ENCODE assay signal across 12 cellular contexts in genomic region chr4:136637071-136637777, GRCh38.
DNase-seq lines count a peak whose midpoint lies in the region; ATAC-seq lines count a peak whose summit lies in the region.
"Had no signal": no experiment of that assay in that cellular context is flagged by ENCODE, and none has a peak within 500 bp of the region (broad histone marks: within the 10 kb centered on the region; RNA-seq: fewer than 3 reads in every experiment).

No MANE protein-coding gene starts in this region.

- intact Hi-C loops in posterior vena cava (cut with DNase I): no loop called here

- no peaks in the 10 kb centered on the region for H3K36me3 Mint-ChIP-seq in T-helper 2 cell treated with Interferon-gamma antibody and Interleukin-4, amounts not matched to agents 5 μg/mL and 100 μg/mL, for 36 hours (ENCODE audit: low read depth)
- H3K36me3 Mint-ChIP-seq: naive thymus-derived CD8-positive, alpha-beta T cell had no signal

- no peaks in the 10 kb centered on the region for H3K9me3 Mint-ChIP-seq in T-helper 2 cell treated with Interferon-gamma antibody and Interleukin-4, amounts not matched to agents 5 μg/mL and 100 μg/mL, for 36 hours

- peak; percentile 12 for DNase-seq in NCI-H748 (lab: John Stamatoyannopoulos, UW; ENCODE audit: unreplicated experiment)
- DNase-seq in NCI-H748 treated with DMSO at 0.1 percent for 48 hours (lab: John Stamatoyannopoulos, UW): no peak
- DNase-seq in NAMALWA (ENCODE audit: low spot score): peak; percentile 39
- peak; percentile 45 for DNase-seq in dermis blood vessel endothelial cell
- peak; percentile 78 for DNase-seq in posterior vena cava (ENCODE audit: low spot score)
- DNase-seq in activated T-cell treated with anti-CD3 and anti-CD28 coated beads, Interleukin-2, amount 50 U/mL, for 48 hours: no peak
- no peak for DNase-seq in T-helper 2 cell treated with Interferon-gamma antibody and Interleukin-4, amounts not matched to agents 5 μg/mL and 100 μg/mL, for 36 hours (ENCODE audit: low spot score)
- DNase-seq: activated CD4-positive, CD25-positive, alpha-beta regulatory T cell treated with anti-CD3 and anti-CD28 coated beads, Interleukin-2, amount 50 U/mL, for 72 hours; AML-193; KG1; naive thymus-derived CD8-positive, alpha-beta T cell had no signal

- H3K27ac Mint-ChIP-seq in T-helper 2 cell treated with Interferon-gamma antibody and Interleukin-4, amounts not matched to agents 5 μg/mL and 100 μg/mL, for 36 hours: no peak overlapping the region
- H3K27ac Mint-ChIP-seq: naive thymus-derived CD8-positive, alpha-beta T cell had no signal

- no peaks in the 10 kb centered on the region for H3K4me1 Mint-ChIP-seq in T-helper 2 cell treated with Interferon-gamma antibody and Interleukin-4, amounts not matched to agents 5 μg/mL and 100 μg/mL, for 36 hours (ENCODE audit: low read depth)
- H3K4me1 Mint-ChIP-seq: naive thymus-derived CD8-positive, alpha-beta T cell had no signal

- no peak for ATAC-seq in HG03039 (IDR thresholded peaks at IDR 0.05; ENCODE audit: unreplicated experiment)
- ATAC-seq: naive thymus-derived CD8-positive, alpha-beta T cell had no signal

- no peak overlapping the region for H3K4me3 Mint-ChIP-seq in T-helper 2 cell treated with Interferon-gamma antibody and Interleukin-4, amounts not matched to agents 5 μg/mL and 100 μg/mL, for 36 hours
- H3K4me3 Mint-ChIP-seq: naive thymus-derived CD8-positive, alpha-beta T cell had no signal

- no peaks in the 10 kb centered on the region for H3K27me3 Mint-ChIP-seq in T-helper 2 cell treated with Interferon-gamma antibody and Interleukin-4, amounts not matched to agents 5 μg/mL and 100 μg/mL, for 36 hours (ENCODE audit: low read depth)
- H3K27me3 Mint-ChIP-seq: naive thymus-derived CD8-positive, alpha-beta T cell had no signal

Comparison
In these comparisons a context has a peak if more than half of its experiments do, and no peak if none do; other contexts are left out.
1. DNase-seq: peak in NCI-H748 (single experiment), NAMALWA (single experiment), dermis blood vessel endothelial cell (single experiment) and posterior vena cava (single experiment); none in NCI-H748 treated with DMSO at 0.1 percent for 48 hours (single experiment), activated T-cell treated with anti-CD3 and anti-CD28 coated beads, Interleukin-2, amount 50 U/mL, for 48 hours (0 of 2) and T-helper 2 cell treated with Interferon-gamma antibody and Interleukin-4, amounts not matched to agents 5 μg/mL and 100 μg/mL, for 36 hours (single experiment).